In the genomic region with DNA sequence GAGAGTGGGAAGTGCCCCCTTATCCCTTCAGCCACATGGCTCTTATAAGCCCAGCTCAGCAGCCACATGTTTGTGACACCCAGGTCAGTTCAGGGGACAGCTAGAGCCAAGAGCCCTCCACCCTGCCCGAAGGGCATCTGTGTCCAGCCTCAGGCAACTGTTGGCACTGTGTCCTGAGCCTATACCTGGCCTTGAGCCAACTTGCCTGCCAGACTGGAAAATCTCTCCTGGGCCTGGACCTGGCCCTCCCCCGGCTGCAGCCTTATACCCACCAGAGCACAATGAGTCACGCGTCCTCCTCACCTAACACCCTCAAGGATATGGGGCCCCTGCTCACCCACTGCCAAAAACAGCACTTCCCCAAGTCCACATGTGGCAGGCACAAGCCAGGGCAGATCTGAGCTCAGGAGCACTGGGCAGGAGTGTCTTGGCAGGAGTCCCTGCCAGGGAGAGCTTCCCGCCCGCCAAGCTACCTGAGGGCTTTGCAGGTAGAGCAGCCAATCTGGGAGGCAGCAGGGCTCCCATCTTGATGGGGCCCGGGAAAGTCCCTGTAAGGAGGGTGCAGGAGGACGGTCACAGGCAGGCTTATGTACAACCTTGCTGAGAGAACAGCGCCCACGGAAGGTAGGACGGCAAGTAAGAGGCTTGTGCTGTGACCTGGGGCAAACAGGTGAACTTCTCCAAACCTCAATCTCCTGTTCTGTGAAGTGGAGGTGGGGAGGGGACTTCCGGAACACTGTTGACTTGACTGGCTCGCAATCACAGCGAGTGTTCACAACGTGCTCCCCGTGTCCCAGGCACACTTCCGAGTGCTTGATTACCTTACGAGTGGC, we compare ENCODE assay signal across 8 cellular contexts. TPM values are rescaled to one million over a fixed set of nuclear protein-coding genes. Genes with fewer than 3 reads are reported as not detected.
DNase-seq lines count a peak whose midpoint lies in the region; ATAC-seq, FAIRE-seq and TF ChIP-seq lines count a peak whose summit lies in the region.

No MANE protein-coding gene starts in this region.

- H3K36me3 Mint-ChIP-seq in stimulated activated memory B cell treated with anti-CD40 and anti-IgM and Interleukin-4, amounts not matched to agents 10 μg/mL and 1 μg/mL and 100 μg/mL, for 72 hours = no peaks in the 10 kb centered on the region

- ATAC-seq in SK-N-SH treated with all-trans-retinoic acid at 6 μM for 48 hours (peak; percentile 85), left lobe of liver (peak; percentile 87), GM18870 (IDR thresholded peaks at IDR 0.05; ENCODE audit: unreplicated experiment) (no peak)
- peak; percentile 37 for ATAC-seq in stimulated activated memory B cell treated with anti-CD40 and anti-IgM and Interleukin-4, amounts not matched to agents 10 μg/mL and 1 μg/mL and 100 μg/mL, for 72 hours

- peaks cover 11% of the 10 kb centered on the region for H3K4me1 Mint-ChIP-seq in stimulated activated memory B cell treated with anti-CD40 and anti-IgM and Interleukin-4, amounts not matched to agents 10 μg/mL and 1 μg/mL and 100 μg/mL, for 72 hours

- no peak overlapping the region for H3K27ac Mint-ChIP-seq in stimulated activated memory B cell treated with anti-CD40 and anti-IgM and Interleukin-4, amounts not matched to agents 10 μg/mL and 1 μg/mL and 100 μg/mL, for 72 hours

- intact Hi-C loops in adrenal gland (cut with DNase I) = loop anchor here in 1 of 2 donors (10.0 kb wide), 1 partner anchor 162 kb away; no protein-coding TSS in a partner anchor

- H3K4me3 Mint-ChIP-seq in stimulated activated memory B cell treated with anti-CD40 and anti-IgM and Interleukin-4, amounts not matched to agents 10 μg/mL and 1 μg/mL and 100 μg/mL, for 72 hours = no peak overlapping the region

- DNase-seq in H54 (ENCODE audit: insufficient read length, low spot score) = peak; percentile 67
- DNase-seq in adrenal gland = peak; percentile 59 to 82 (median 79)
- DNase-seq in left lobe of liver (ENCODE audit: low spot score) = peak; percentile 69
- no peak for DNase-seq in D341Med (ENCODE audit: low spot score)
- no peak for DNase-seq in putamen (ENCODE audit: low spot score)

- no peak for TF ChIP-seq CTCF in adrenal gland (IDR thresholded peaks at IDR 0.05)

- H3K4me3 ChIP-seq in adrenal gland = no peak overlapping the region

- no peaks in the 10 kb centered on the region for H3K9me3 ChIP-seq in adrenal gland (replicated peaks in 1 of 3)

- H3K27me3 Mint-ChIP-seq in stimulated activated memory B cell treated with anti-CD40 and anti-IgM and Interleukin-4, amounts not matched to agents 10 μg/mL and 1 μg/mL and 100 μg/mL, for 72 hours = peaks cover 33% of the 10 kb centered on the region

- no peaks in the 10 kb centered on the region for H3K9me3 Mint-ChIP-seq in stimulated activated memory B cell treated with anti-CD40 and anti-IgM and Interleukin-4, amounts not matched to agents 10 μg/mL and 1 μg/mL and 100 μg/mL, for 72 hours

- FAIRE-seq in H54 (lab: Jason Lieb, UNC) = peak; percentile 64

- peak overlapping the region in 1 of 5 donors; percentile 6 for H3K27ac ChIP-seq in adrenal gland

- H3K36me3 ChIP-seq in adrenal gland (replicated peaks in 1 of 2) = no peaks in the 10 kb centered on the region

- H3K27me3 ChIP-seq in adrenal gland = no peaks in the 10 kb centered on the region

- TF ChIP-seq POLR2A in H54 (IDR thresholded peaks at IDR 0.05; ENCODE audit: low read depth, low read length) (no peak), adrenal gland (IDR thresholded peaks at IDR 0.05) (no peak)

- peaks cover 9 to 15% of the 10 kb centered on the region in 2 donors for H3K4me1 ChIP-seq in adrenal gland (replicated peaks in 1 of 2)

- 57 to 69% (median 59%) methylated on average over 9 to 18 of the region's 18 CpGs for WGBS in adrenal gland, 4 donors

TF ChIP-seq in SK-N-SH treated with all-trans-retinoic acid at 6 μM for 48 hours, 23 proteins besides CTCF, POLR2A, EP300 and RAD21:
- no peak for TF ChIP-seq SNAI2 (CRISPR knock-in tag; IDR thresholded peaks at IDR 0.05)
- TF ChIP-seq ZNF70 (CRISPR knock-in tag; IDR thresholded peaks at IDR 0.05) = peak; percentile 98
- no peak for TF ChIP-seq GLIS3 (CRISPR knock-in tag; IDR thresholded peaks at IDR 0.05)

RNA-seq across cellular contexts. Expression of gene HSPG2, which starts 19.8 kb away (rescaled TPM):
- total RNA-seq in adrenal gland (100 to 1,000 TPM; 232 to 558 (median 316) TPM), left lobe of liver (50.8 TPM)
- 100 to 1,000 TPM in 2 of 3 donors, 10 to 100 TPM in 1; 38.7 to 394 (median 156) TPM for polyA plus RNA-seq in adrenal gland

RNA-seq across cellular contexts. Expression of gene CELA3B, which starts 19.9 kb away (rescaled TPM):
- total RNA-seq in adrenal gland (1 to 10 TPM in 2 of 8 donors, under 1 TPM in 1, not detected in 5; 0.84 to 7.0 (median 6.7) TPM), left lobe of liver (7.4 TPM)
- under 1 TPM in 2 of 3 donors, not detected in 1; 0.80 to 0.84 TPM for polyA plus RNA-seq in adrenal gland

RNA-seq across cellular contexts. Expression of gene CELA3A, which starts 44.5 kb away (rescaled TPM):
- total RNA-seq in adrenal gland = 1 to 10 TPM in 3 of 8 donors, not detected in 5; 3.1 to 9.4 (median 9.0) TPM
- 1 to 10 TPM in 2 of 3 donors, not detected in 1; 1.6 to 2.3 TPM for polyA plus RNA-seq in adrenal gland
- total RNA-seq in left lobe of liver = 13.4 TPM

Comparison
In these comparisons a context has a peak if more than half of its experiments do, and no peak if none do; other contexts are left out.
1. DNase-seq: peak in H54 (single experiment), adrenal gland (7 of 7) and left lobe of liver (single experiment); none in D341Med (single experiment) and putamen (single experiment).